ENCODE assay signal across 15 cellular contexts in the genomic region with DNA sequence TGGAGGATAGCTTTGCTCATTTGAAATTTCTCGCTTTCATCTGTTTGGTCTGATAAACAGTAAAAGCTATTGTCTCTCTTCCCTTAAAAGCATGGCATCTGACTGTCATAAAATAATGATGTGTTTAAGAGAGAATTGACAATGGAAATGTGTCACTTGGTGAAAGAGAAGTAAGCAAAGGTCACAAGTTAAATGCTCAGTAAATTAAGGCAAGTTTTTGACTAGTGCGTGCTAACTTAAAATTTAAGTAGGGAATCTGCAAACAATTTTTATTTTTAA.
DNase-seq lines count a peak whose midpoint lies in the region; ATAC-seq and TF ChIP-seq lines count a peak whose summit lies in the region.
"Had no signal": no experiment of that assay in that cellular context is flagged by ENCODE, and none has a peak within 500 bp of the region (broad histone marks: within the 10 kb centered on the region; RNA-seq: fewer than 3 reads in every experiment).

No MANE protein-coding gene starts in this region.

- CTCF ChIA-PET in WTC11 (lab: Charles Lee) = no interaction called here

- POLR2A ChIA-PET in WTC11 (lab: Charles Lee) = no interaction called here

- no peak for ATAC-seq in WTC11
- ATAC-seq: CD8-positive, alpha-beta T cell; HCT116; K562 had no signal

- no peaks in the 10 kb centered on the region for H3K79me1 ChIP-seq in neuronal stem cell (ENCODE audit: low read depth, low read length)

- H3K9me3 Mint-ChIP-seq in WTC11 = peaks cover 36% of the 10 kb centered on the region

- H2BK15ac ChIP-seq in neuronal stem cell (ENCODE audit: low read length) = no peak overlapping the region

- peaks cover 35% of the 10 kb centered on the region for H3K36me3 Mint-ChIP-seq in WTC11
- H3K36me3 Mint-ChIP-seq: CD8-positive, alpha-beta T cell had no signal

- H4K8ac ChIP-seq in neuronal stem cell (ENCODE audit: low read depth, low read length) = no peak overlapping the region

- peak overlapping the region; percentile 90 for H3K27ac Mint-ChIP-seq in WTC11
- H3K27ac Mint-ChIP-seq: B cell; CD8-positive, alpha-beta T cell; HFFc6 had no signal

- no peak for TF ChIP-seq CTCF in WTC11 (IDR thresholded peaks at IDR 0.05)

- H2BK12ac ChIP-seq in neuronal stem cell (ENCODE audit: low read length) = no peak overlapping the region

- no peak for DNase-seq in WTC11 (ENCODE audit: low spot score)
- no peak for DNase-seq in neuronal stem cell (ENCODE audit: low spot score)
- DNase-seq in NAMALWA (ENCODE audit: low spot score) = no peak
- no peak for DNase-seq in NCI-H1417 (lab: John Stamatoyannopoulos, UW)
- DNase-seq in NCI-H1694 (lab: John Stamatoyannopoulos, UW) = no peak
- DNase-seq: CD8-positive, alpha-beta T cell; COR-L47; HFFc6; IMR-90 had no signal

- H3K36me3 ChIP-seq in HUES48 (ENCODE audit: control insufficient read depth, insufficient read depth, low read length) (no peaks in the 10 kb centered on the region), iPS-18a (ENCODE audit: control insufficient read depth, low read depth, low read length) (no peaks in the 10 kb centered on the region), neuronal stem cell (replicated peaks in 1 of 2; ENCODE audit: control insufficient read depth in 2 of 2, insufficient read depth in 2 of 2, low read length in 2 of 2) (no peaks in the 10 kb centered on the region)
- H3K36me3 ChIP-seq: BLaER1 treated with 17β-estradiol and CSF1 and Interleukin-3, amounts not matched to agents 10 nM and 100 nM had no signal

- no peaks in the 10 kb centered on the region for H3K27me3 ChIP-seq in HUES48 (ENCODE audit: control insufficient read depth, insufficient read depth, low read length)
- H3K27me3 ChIP-seq in iPS-18a (ENCODE audit: control insufficient read depth, insufficient read depth, low read length) = no peaks in the 10 kb centered on the region
- no peaks in the 10 kb centered on the region for H3K27me3 ChIP-seq in neuronal stem cell (ENCODE audit: control insufficient read depth in 3 of 3, insufficient read depth in 3 of 3, low read depth in 1 of 3, low read length in 3 of 3)
- H3K27me3 ChIP-seq: BLaER1 treated with 17β-estradiol and CSF1 and Interleukin-3, amounts not matched to agents 10 nM and 100 nM had no signal

- H3K27ac ChIP-seq in HUES48 (ENCODE audit: low read depth, low read length) (peak overlapping the region; percentile 90), iPS-18a (ENCODE audit: low read length) (no peak overlapping the region), neuronal stem cell (replicated peaks; ENCODE audit: low read length) (no peak overlapping the region)
- H3K27ac ChIP-seq: BLaER1 treated with 17β-estradiol and CSF1 and Interleukin-3, amounts not matched to agents 10 nM and 100 nM had no signal

- H2BK120ac ChIP-seq in neuronal stem cell (ENCODE audit: low read depth, low read length) = no peak overlapping the region

- H3K18ac ChIP-seq in neuronal stem cell (ENCODE audit: low read length) = no peak overlapping the region

- H3K4me3 ChIP-seq in HUES48 (ENCODE audit: low read depth, low read length) (peak overlapping the region; percentile 29; the same call in 1 of the 2 replicates), iPS-18a (ENCODE audit: low read length) (peak overlapping the region; percentile 22), neuronal stem cell (ENCODE audit: low read length in 2 of 2) (no peak overlapping the region)
- H3K4me3 ChIP-seq: BLaER1 treated with 17β-estradiol and CSF1 and Interleukin-3, amounts not matched to agents 10 nM and 100 nM; K562 had no signal

- no peak overlapping the region for H3K4me2 ChIP-seq in neuronal stem cell (ENCODE audit: insufficient read depth, low read length, poor library complexity, severe bottlenecking)
- H3K4me2 ChIP-seq: BLaER1 treated with 17β-estradiol and CSF1 and Interleukin-3, amounts not matched to agents 10 nM and 100 nM had no signal

- no peak overlapping the region for H3K4ac ChIP-seq in neuronal stem cell (ENCODE audit: low read length)

- peak overlapping the region; percentile 26 for H3K4me3 Mint-ChIP-seq in WTC11
- H3K4me3 Mint-ChIP-seq: B cell; CD8-positive, alpha-beta T cell; HFFc6 had no signal

- peaks cover 14% of the 10 kb centered on the region for H3K9me3 ChIP-seq in HUES48 (ENCODE audit: control insufficient read depth, insufficient read depth, low read length)
- H3K9me3 ChIP-seq in iPS-18a (ENCODE audit: control insufficient read depth, low read depth, low read length) = peaks cover 4% of the 10 kb centered on the region
- H3K9me3 ChIP-seq in neuronal stem cell (replicated peaks in 1 of 2; ENCODE audit: control insufficient read depth in 2 of 2, insufficient read depth in 1 of 2, low read depth in 1 of 2, low read length in 2 of 2) = peaks cover 0 to 12% of the 10 kb centered on the region in 2 donors

- H3K4me1 ChIP-seq in HUES48 (ENCODE audit: control insufficient read depth, insufficient read depth, low read length) (peaks cover 24% of the 10 kb centered on the region), iPS-18a (ENCODE audit: control insufficient read depth, low read depth, low read length) (peaks cover 29% of the 10 kb centered on the region), neuronal stem cell (ENCODE audit: control insufficient read depth in 2 of 2, insufficient read depth in 1 of 2, low read depth in 1 of 2, low read length in 2 of 2) (peaks cover 0 to 11% of the 10 kb centered on the region in 2 donors)
- H3K4me1 ChIP-seq: BLaER1 treated with 17β-estradiol and CSF1 and Interleukin-3, amounts not matched to agents 10 nM and 100 nM had no signal

- no peak overlapping the region for H3K14ac ChIP-seq in neuronal stem cell (ENCODE audit: low read length)

- H2AK5ac ChIP-seq in neuronal stem cell (ENCODE audit: low read depth, low read length) = no peak overlapping the region

- H2BK5ac ChIP-seq in neuronal stem cell (ENCODE audit: low read length) = no peak overlapping the region

- no peak overlapping the region for H3K23ac ChIP-seq in neuronal stem cell (ENCODE audit: low read depth, low read length, poor library complexity)

- H3K9ac ChIP-seq in HUES48 (ENCODE audit: low read depth, low read length) (no peak overlapping the region), iPS-18a (ENCODE audit: low read length) (no peak overlapping the region), neuronal stem cell (ENCODE audit: low read depth, low read length, poor library complexity) (no peak overlapping the region)
- H3K9ac ChIP-seq: BLaER1 treated with 17β-estradiol and CSF1 and Interleukin-3, amounts not matched to agents 10 nM and 100 nM had no signal

- peak overlapping the region; percentile 0 for H2AFZ ChIP-seq in neuronal stem cell (ENCODE audit: low read length)

- no CpG with 5 or more reads among the region's 2 CpGs for whole genome bisulfite sequencing in neuronal stem cell (ENCODE audit: extremely low coverage in 2 of 2, insufficient read length in 2 of 2, insufficient replicate concordance in 1 of 2), 2 donors

- peaks cover 37% of the 10 kb centered on the region for H3K4me1 Mint-ChIP-seq in WTC11
- H3K4me1 Mint-ChIP-seq: B cell had no signal

- peaks cover 8% of the 10 kb centered on the region for H3K27me3 Mint-ChIP-seq in WTC11 (ENCODE audit: low read depth)
- H3K27me3 Mint-ChIP-seq: B cell had no signal

- H4K91ac ChIP-seq in neuronal stem cell (ENCODE audit: low read depth, low read length, poor library complexity) = no peak overlapping the region

TF ChIP-seq in WTC11, 78 proteins besides CTCF, POLR2A, EP300 and RAD21:
- TF ChIP-seq IRF2 (CRISPR knock-in tag; IDR thresholded peaks at IDR 0.05; ENCODE audit: borderline replicate concordance, low read depth) = no peak
- TF ChIP-seq E2F5 (CRISPR knock-in tag; IDR thresholded peaks at IDR 0.05) = no peak
- TF ChIP-seq RORB (CRISPR knock-in tag; IDR thresholded peaks at IDR 0.05) = no peak
- no peak for TF ChIP-seq USF1 (CRISPR knock-in tag; IDR thresholded peaks at IDR 0.05)
- no peak for TF ChIP-seq MAX (CRISPR knock-in tag; IDR thresholded peaks at IDR 0.05)
- no peak for TF ChIP-seq FOXP1 (CRISPR knock-in tag; IDR thresholded peaks at IDR 0.05; ENCODE audit: borderline replicate concordance)
- no peak for TF ChIP-seq KAT7 (CRISPR knock-in tag; IDR thresholded peaks at IDR 0.05; ENCODE audit: borderline replicate concordance)
- TF ChIP-seq, protein P1, sequence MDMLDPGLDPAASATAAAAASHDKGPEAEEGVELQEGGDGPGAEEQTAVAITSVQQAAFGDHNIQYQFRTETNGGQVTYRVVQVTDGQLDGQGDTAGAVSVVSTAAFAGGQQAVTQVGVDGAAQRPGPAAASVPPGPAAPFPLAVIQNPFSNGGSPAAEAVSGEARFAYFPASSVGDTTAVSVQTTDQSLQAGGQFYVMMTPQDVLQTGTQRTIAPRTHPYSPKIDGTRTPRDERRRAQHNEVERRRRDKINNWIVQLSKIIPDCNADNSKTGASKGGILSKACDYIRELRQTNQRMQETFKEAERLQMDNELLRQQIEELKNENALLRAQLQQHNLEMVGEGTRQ (CRISPR knock-in tag; IDR thresholded peaks at IDR 0.05) = no peak
TF ChIP-seq in WTC11: peak in this region for 0.

Comparison
In these comparisons a context has a peak if more than half of its experiments do, and no peak if none do; other contexts are left out.
1. H3K4me3 ChIP-seq: peak in HUES48 (single experiment) and iPS-18a (single experiment); none in neuronal stem cell (0 of 2).